Comparison of ENCODE assay signal across 8 cellular contexts in genomic region chrX:68894513-68895338, GRCh38.
DNase-seq lines count a peak whose midpoint lies in the region; ATAC-seq, FAIRE-seq and TF ChIP-seq lines count a peak whose summit lies in the region.

No MANE protein-coding gene starts in this region.

- no peaks in the 10 kb centered on the region for H3K9me3 Mint-ChIP-seq in glutamatergic neuron (ENCODE audit: unreplicated experiment)

- no peaks in the 10 kb centered on the region for H3K4me1 Mint-ChIP-seq in glutamatergic neuron (ENCODE audit: low read depth, unreplicated experiment)

- in situ Hi-C loops in G401 (cut with HindIII; ENCODE audit: low sequenced_read_pairs), result no loop called here

- H3K36me3 Mint-ChIP-seq in glutamatergic neuron (ENCODE audit: unreplicated experiment), result no peaks in the 10 kb centered on the region

- DNase-seq in G401 (ENCODE audit: low spot score) (peak; percentile 47), NCI-H226 (peak; percentile 44), amniotic epithelial cell (ENCODE audit: low read depth) (peak; percentile 41), left cardiac atrium (peak; percentile 73), pons (ENCODE audit: low spot score) (peak; percentile 38), glutamatergic neuron (no peak), urothelium cell line (ENCODE audit: low spot score) (no peak)
- no peak for DNase-seq in stimulated activated naive CD4-positive, alpha-beta T cell treated with Interleukin-2 at 50 U/mL for 16 hours (lab: John Stamatoyannopoulos, UW)

- H3K27me3 Mint-ChIP-seq in glutamatergic neuron (ENCODE audit: unreplicated experiment), result peaks cover 3% of the 10 kb centered on the region

- FAIRE-seq in urothelium cell line (lab: Jason Lieb, UNC), result no peak

- TF ChIP-seq CTCF in glutamatergic neuron (IDR thresholded peaks at IDR 0.05; ENCODE audit: partially characterized antibody, unreplicated experiment), result no peak

- intact Hi-C loops in left cardiac atrium (cut with DNase I), result loop anchor here in 1 of 2 donors (5.0 kb wide), 1 partner anchor 62 kb away; no protein-coding TSS in a partner anchor

- ATAC-seq in left cardiac atrium, result peak; percentile 86 to 87

- no peak overlapping the region for H3K4me3 Mint-ChIP-seq in glutamatergic neuron (ENCODE audit: unreplicated experiment)

- H3K27ac Mint-ChIP-seq in glutamatergic neuron (ENCODE audit: unreplicated experiment), result no peak overlapping the region

Comparison
In these comparisons a context has a peak if more than half of its experiments do, and no peak if none do; other contexts are left out.
1. DNase-seq: peak in G401 (single experiment), NCI-H226 (single experiment), amniotic epithelial cell (single experiment), left cardiac atrium (single experiment) and pons (single experiment); none in stimulated activated naive CD4-positive, alpha-beta T cell treated with Interleukin-2 at 50 U/mL for 16 hours (single experiment), glutamatergic neuron (single experiment) and urothelium cell line (single experiment).